In genomic region chr20:575230-575629, GRCh38 we compare ENCODE assay signal across 1 cellular context.
TF ChIP-seq lines count a peak whose summit lies in the region.

No MANE protein-coding gene starts in this region.

TF ChIP-seq in WTC11, 78 proteins besides CTCF, POLR2A, EP300 and RAD21 (continued from another document):
- TF ChIP-seq AR (CRISPR knock-in tag; IDR thresholded peaks at IDR 0.05) = no peak
- no peak for TF ChIP-seq IRF1 (CRISPR knock-in tag; IDR thresholded peaks at IDR 0.05)
- TF ChIP-seq NFE2L1 (CRISPR knock-in tag; IDR thresholded peaks at IDR 0.05) = no peak
- TF ChIP-seq MYBL2 (CRISPR knock-in tag; IDR thresholded peaks at IDR 0.05) = no peak
- TF ChIP-seq SMAD3 (CRISPR knock-in tag; IDR thresholded peaks at IDR 0.05; ENCODE audit: borderline replicate concordance) = no peak
- TF ChIP-seq FOXJ3 (CRISPR knock-in tag; IDR thresholded peaks at IDR 0.05; ENCODE audit: borderline replicate concordance) = no peak
- TF ChIP-seq ATF2 (CRISPR knock-in tag; IDR thresholded peaks at IDR 0.05; ENCODE audit: borderline replicate concordance, low read depth) = no peak
- TF ChIP-seq E2F1 (CRISPR knock-in tag; IDR thresholded peaks at IDR 0.05) = no peak
